Comparison of ENCODE assay signal across 21 cellular contexts in the genomic region with DNA sequence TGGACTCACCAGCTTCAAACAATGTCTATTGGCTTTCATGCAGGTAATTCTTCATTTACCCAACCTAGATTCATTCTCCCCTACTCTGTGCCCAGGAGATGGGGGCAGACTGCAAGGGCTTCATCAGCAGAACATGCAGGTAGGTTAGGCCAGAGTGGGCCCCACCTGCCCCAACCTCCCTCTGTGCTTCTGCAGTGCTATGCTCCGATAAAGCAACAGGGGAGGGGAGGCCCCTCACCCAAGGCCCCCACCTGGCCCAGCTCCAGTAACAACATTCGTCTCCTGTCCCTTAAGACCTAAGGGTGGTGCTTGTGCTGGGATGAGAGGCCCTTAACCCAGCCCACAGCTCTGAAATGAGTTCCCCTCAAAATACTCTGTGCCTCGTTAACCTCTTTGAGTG. TPM values are rescaled to one million over a fixed set of nuclear protein-coding genes. Genes with fewer than 3 reads are reported as not detected.
"Had no signal": no experiment of that assay in that cellular context is flagged by ENCODE, and none has a peak within 500 bp of the region (broad histone marks: within the 10 kb centered on the region; RNA-seq: fewer than 3 reads in every experiment).

No MANE protein-coding gene starts in this region.

- H3K4me3 Mint-ChIP-seq: IgD-negative memory B cell had no signal

- H3K27ac ChIP-seq: HL-60, KMS-11, PC-9, Peyer's patch, SJCRH30 had no signal

- H3K27me3 ChIP-seq: Peyer's patch, SJCRH30 had no signal

- H3K9me3 ChIP-seq: Peyer's patch, SJCRH30 had no signal

- H3K4me3 ChIP-seq: K562, PC-9, Peyer's patch, SJCRH30 had no signal

- H3K4me1 ChIP-seq: Peyer's patch had no signal

- DNase-seq: Kasumi-1, MM.1S, NCI-H1092 treated with DMSO at 0.1 percent for 48 hours, NCI-H1436, NCI-H187, NCI-H2029, NCI-H2081 treated with DMSO at 0.1 percent for 48 hours, NCI-H524 treated with DMSO at 0.1 percent for 48 hours, NCI-H69, NCI-H774, OCI-M1, PC-9, Peyer's patch, SHP77 treated with DMSO at 0.1 percent for 48 hours, SJCRH30 had no signal

- H3K36me3 Mint-ChIP-seq: IgD-negative memory B cell had no signal

- ATAC-seq: K562, Right ventricle myocardium inferior, SK-N-SH treated with all-trans-retinoic acid at 6 μM for 48 hours had no signal

- H3K27me3 Mint-ChIP-seq: IgD-negative memory B cell had no signal

- H3K27ac Mint-ChIP-seq: IgD-negative memory B cell had no signal

- H3K36me3 ChIP-seq: Peyer's patch, SJCRH30 had no signal

RNA-seq across cellular contexts. Expression of a gene that starts 16.7 kb away (rescaled TPM):
- total RNA-seq: PC-9 had no signal
